ENCODE assay signal across 17 cellular contexts in the genomic region with DNA sequence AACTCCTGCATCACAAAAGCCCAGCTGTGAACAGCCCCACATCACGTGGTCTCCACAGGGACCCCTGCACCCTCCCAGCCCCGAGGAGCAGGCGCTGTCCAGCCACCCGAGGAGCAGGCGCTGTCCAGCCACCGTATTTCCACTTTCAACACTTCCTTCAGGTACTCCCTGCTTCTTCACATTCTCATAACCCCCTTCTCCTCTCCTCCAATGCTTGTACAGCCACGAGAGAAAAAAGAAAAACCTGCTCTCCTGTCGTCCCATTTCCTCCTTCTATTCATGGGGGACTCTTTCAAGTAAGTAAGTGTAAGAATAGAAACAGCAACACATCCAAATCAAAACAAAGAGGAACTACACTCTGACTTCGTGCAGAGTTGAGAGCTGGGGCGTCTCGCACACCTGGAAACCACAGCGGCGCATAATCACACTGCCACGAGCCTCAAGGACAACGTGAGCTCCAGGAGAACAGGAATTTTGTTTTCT. TPM values are rescaled to one million over a fixed set of nuclear protein-coding genes. Genes with fewer than 3 reads are reported as not detected.
DNase-seq lines count a peak whose midpoint lies in the region; ATAC-seq, FAIRE-seq and TF ChIP-seq lines count a peak whose summit lies in the region.
"Had no signal": no experiment of that assay in that cellular context is flagged by ENCODE, and none has a peak within 500 bp of the region (broad histone marks: within the 10 kb centered on the region; RNA-seq: fewer than 3 reads in every experiment).

No MANE protein-coding gene starts in this region.

- CTCF ChIA-PET in GM12878 (lab: Yijun Ruan, JAX): interaction anchor here (2.2 kb wide), 1 partner anchor 8 kb away, joined by 8 read pairs; no protein-coding TSS in a partner anchor

- no peak overlapping the region for H3K9ac ChIP-seq in GM12878 (ENCODE audit: control insufficient read depth, insufficient read depth, low read length)

- peak overlapping the region; percentile 57 for H3K4me3 ChIP-seq in GM12878
- H3K4me3 ChIP-seq: ovary had no signal

- 1% methylated on average over 15 of the region's 15 CpGs for WGBS in GM12878 (ENCODE audit: insufficient coverage, insufficient replicate concordance, low lambda C conversion rate, missing lambda C conversion rate)

- peaks cover 6% of the 10 kb centered on the region for H3K9me3 Mint-ChIP-seq in progenitor cell of endocrine pancreas (ENCODE audit: low read depth)
- H3K9me3 Mint-ChIP-seq in activated T-helper 1 cell treated with anti-CD3 and anti-CD28 coated beads, Interleukin-12 subunit alpha, Interleukin-12 subunit beta, Interleukin-2, Interleukin-4 antibody, amounts not matched to agents 30 ng/mL and 10 ng/mL and 1 ng/mL, durations not matched to agents 14 hours and 24 hours and 36 hours: no peaks in the 10 kb centered on the region
- H3K9me3 Mint-ChIP-seq: activated CD4-positive, alpha-beta T cell treated with anti-CD3 and anti-CD28 coated beads, Interleukin-2, amount 10 ng/mL, durations not matched to agents 24 days and 14 days; H9 had no signal

- no peak overlapping the region; the same call in 1 of the 2 replicates for H3K27ac ChIP-seq in GM12878 (ENCODE audit: control insufficient read depth, insufficient read depth)
- H3K27ac ChIP-seq: ovary had no signal

- no peak for TF ChIP-seq EP300 in GM12878 (IDR thresholded peaks at IDR 0.05; ENCODE audit: borderline replicate concordance in 1 of 2, control insufficient read depth in 1 of 2, low read depth in 2 of 2, low read length in 2 of 2)

- peaks cover 12% of the 10 kb centered on the region; the same call in 2 of the 3 replicates for H3K9me3 ChIP-seq in GM12878 (replicated peaks; ENCODE audit: control insufficient read depth, insufficient read depth, low read length)

- no peak overlapping the region for H3K4me3 Mint-ChIP-seq in progenitor cell of endocrine pancreas (ENCODE audit: low read depth)
- H3K4me3 Mint-ChIP-seq in activated T-helper 1 cell treated with anti-CD3 and anti-CD28 coated beads, Interleukin-12 subunit alpha, Interleukin-12 subunit beta, Interleukin-2, Interleukin-4 antibody, amounts not matched to agents 30 ng/mL and 10 ng/mL and 1 ng/mL, durations not matched to agents 14 hours and 24 hours and 36 hours: no peak overlapping the region
- H3K4me3 Mint-ChIP-seq: activated CD4-positive, alpha-beta T cell treated with anti-CD3 and anti-CD28 coated beads, Interleukin-2, amount 10 ng/mL, durations not matched to agents 24 days and 14 days; H9 had no signal

- BruUV-seq in GM12878 (replicated peaks; lab: Mats Ljungman, UMichigan): no TSS peak

- no peak for TF ChIP-seq POLR2A in GM12878 (IDR thresholded peaks at IDR 0.05; ENCODE audit: low read depth, low read length)

- DNase-seq in NOMO-1 treated with DMSO at 0.1 percent for 48 hours (lab: John Stamatoyannopoulos, UW; ENCODE audit: unreplicated experiment) (peak; percentile 7), NOMO-1 treated with dmso at 0.1 percent for 144 hours (lab: John Stamatoyannopoulos, UW; ENCODE audit: unreplicated experiment) (no peak), GM12878 (ENCODE audit: low read depth, low spot score) (peak; percentile 25), progenitor cell of endocrine pancreas (ENCODE audit: low spot score, unreplicated experiment) (no peak), AG20443 (ENCODE audit: low spot score) (no peak), NCI-H1105 (lab: John Stamatoyannopoulos, UW) (no peak)
- no peak for DNase-seq in activated T-helper 1 cell treated with anti-CD3 and anti-CD28 coated beads, Interleukin-12 subunit alpha, Interleukin-12 subunit beta, Interleukin-2, Interleukin-4 antibody, amounts not matched to agents 30 ng/mL and 10 ng/mL and 1 ng/mL, durations not matched to agents 14 hours and 24 hours and 36 hours (ENCODE audit: low spot score)
- DNase-seq: activated CD4-positive, alpha-beta T cell treated with anti-CD3 and anti-CD28 coated beads, Interleukin-2, amount 10 ng/mL, durations not matched to agents 24 days and 14 days; activated naive CD4-positive, alpha-beta T cell; H9; NCI-H774; ovary; SW 1271 had no signal

- peak overlapping the region; percentile 68 for H3K4me2 ChIP-seq in GM12878 (ENCODE audit: control insufficient read depth, insufficient read depth)

- no peaks in the 10 kb centered on the region for H3K27me3 ChIP-seq in GM12878 (replicated peaks in 1 of 2; ENCODE audit: control insufficient read depth in 2 of 2, insufficient read depth in 2 of 2, low read length in 1 of 2)
- H3K27me3 ChIP-seq: dorsolateral prefrontal cortex, ovary had no signal

- peaks cover 20% of the 10 kb centered on the region for H3K36me3 Mint-ChIP-seq in progenitor cell of endocrine pancreas (ENCODE audit: insufficient read depth)
- no peaks in the 10 kb centered on the region for H3K36me3 Mint-ChIP-seq in activated T-helper 1 cell treated with anti-CD3 and anti-CD28 coated beads, Interleukin-12 subunit alpha, Interleukin-12 subunit beta, Interleukin-2, Interleukin-4 antibody, amounts not matched to agents 30 ng/mL and 10 ng/mL and 1 ng/mL, durations not matched to agents 14 hours and 24 hours and 36 hours (ENCODE audit: low read depth)

- TF ChIP-seq RAD21 in GM12878 (IDR thresholded peaks at IDR 0.05; ENCODE audit: insufficient read depth, low read depth, low read length): no peak

- in situ Hi-C loops in GM12878 (cut with MboI): no loop called here

- no peaks in the 10 kb centered on the region for H4K20me1 ChIP-seq in GM12878 (ENCODE audit: control insufficient read depth, insufficient read depth)

- H3K36me3 ChIP-seq in GM12878 (ENCODE audit: control insufficient read depth in 2 of 2, insufficient read depth in 2 of 2, low read length in 1 of 2): peaks cover 3 to 4% of the 10 kb centered on the region in 2 experiments; a peak in 3 of 4 replicates
- H3K36me3 ChIP-seq: ovary had no signal

- no peak for TF ChIP-seq CTCF in GM12878 (IDR thresholded peaks at IDR 0.05 in 2 of 3, conservative IDR thresholded peaks at IDR 0.05 in 1 of 3; ENCODE audit: control insufficient read depth in 2 of 3, extremely low read depth in 1 of 3, insufficient read depth in 1 of 3, low read depth in 3 of 3, low read length in 3 of 3)
- no peak for TF ChIP-seq CTCF in progenitor cell of endocrine pancreas (IDR thresholded peaks at IDR 0.05; ENCODE audit: unreplicated experiment)

- SMC1A ChIA-PET in GM12878 (lab: Charles Lee; ENCODE audit: uncharacterized antibody, unreplicated experiment): interaction anchor here (1.0 to 1.1 kb wide), 2 partner anchors 13 to 29 kb away, joined by 3 read pairs; no protein-coding TSS in a partner anchor

- peaks cover 16% of the 10 kb centered on the region for H3K4me1 Mint-ChIP-seq in progenitor cell of endocrine pancreas (ENCODE audit: low read depth)
- H3K4me1 Mint-ChIP-seq in activated T-helper 1 cell treated with anti-CD3 and anti-CD28 coated beads, Interleukin-12 subunit alpha, Interleukin-12 subunit beta, Interleukin-2, Interleukin-4 antibody, amounts not matched to agents 30 ng/mL and 10 ng/mL and 1 ng/mL, durations not matched to agents 14 hours and 24 hours and 36 hours (ENCODE audit: low read depth): no peaks in the 10 kb centered on the region

- peak overlapping the region; percentile 77 for H3K27ac Mint-ChIP-seq in progenitor cell of endocrine pancreas
- H3K27ac Mint-ChIP-seq in activated T-helper 1 cell treated with anti-CD3 and anti-CD28 coated beads, Interleukin-12 subunit alpha, Interleukin-12 subunit beta, Interleukin-2, Interleukin-4 antibody, amounts not matched to agents 30 ng/mL and 10 ng/mL and 1 ng/mL, durations not matched to agents 14 hours and 24 hours and 36 hours: no peak overlapping the region
- H3K27ac Mint-ChIP-seq: activated CD4-positive, alpha-beta T cell treated with anti-CD3 and anti-CD28 coated beads, Interleukin-2, amount 10 ng/mL, durations not matched to agents 24 days and 14 days had no signal

- peak; percentile 56 for FAIRE-seq in GM12878 (lab: Jason Lieb, UNC)
- FAIRE-seq: frontal cortex had no signal

- RAD21 ChIA-PET in GM12878 (lab: Charles Lee; ENCODE audit: unreplicated experiment): no interaction called here

- peaks cover 26% of the 10 kb centered on the region for H3K4me1 ChIP-seq in GM12878 (ENCODE audit: control insufficient read depth, insufficient read depth, low read length)

- peak; percentile 57 for ATAC-seq in HG02852 (IDR thresholded peaks at IDR 0.05; ENCODE audit: unreplicated experiment)
- peak; percentile 85 for ATAC-seq in GM12878

- POLR2A ChIA-PET in GM12878 (lab: Charles Lee): no interaction called here

- intact Hi-C loops in GM12878 (cut with micrococcal nuclease; ENCODE audit: unreplicated experiment): no loop called here
- intact Hi-C loops in activated T-helper 1 cell treated with anti-CD3 and anti-CD28 coated beads, Interleukin-12 subunit alpha, Interleukin-12 subunit beta, Interleukin-2, Interleukin-4 antibody, amounts not matched to agents 30 ng/mL and 10 ng/mL and 1 ng/mL, durations not matched to agents 14 hours and 24 hours and 36 hours (cut with micrococcal nuclease): no loop called here

- H2AFZ ChIP-seq in GM12878 (ENCODE audit: control insufficient read depth, low read depth, low read length): no peak overlapping the region

- H3K27me3 Mint-ChIP-seq in progenitor cell of endocrine pancreas: no peaks in the 10 kb centered on the region
- peaks cover 6% of the 10 kb centered on the region for H3K27me3 Mint-ChIP-seq in activated T-helper 1 cell treated with anti-CD3 and anti-CD28 coated beads, Interleukin-12 subunit alpha, Interleukin-12 subunit beta, Interleukin-2, Interleukin-4 antibody, amounts not matched to agents 30 ng/mL and 10 ng/mL and 1 ng/mL, durations not matched to agents 14 hours and 24 hours and 36 hours (ENCODE audit: insufficient read depth)

- H3K79me2 ChIP-seq in GM12878 (ENCODE audit: control insufficient read depth, insufficient read depth, low read length): peaks cover 42% of the 10 kb centered on the region

RNA-seq across cellular contexts. Expression of gene CDC42BPB, which starts 11.9 kb away (rescaled TPM):
- total RNA-seq in GM12878 (2013; cell fraction: nucleolus; rRNA removed): 103 and 127 TPM in 2 replicates
- 15.3 and 19.9 TPM in 2 replicates for total RNA-seq in GM12878 (2014; rRNA removed)
- total RNA-seq in GM12878 (2014; rRNA removed; fragmentation: Illumina TruSeq; extraction: Trizol): 10.0 and 10.7 TPM in 2 replicates
- 20.3 and 22.0 TPM in 2 replicates for total RNA-seq in GM12878 (2021)
- polyA plus RNA-seq in GM12878 (2011; ENCODE audit: low read depth): 9.3 TPM
- 17.4 and 22.1 TPM in 2 replicates for polyA plus RNA-seq in GM12878 (2011; rRNA removed)
- 23.8 and 26.2 TPM in 2 replicates for polyA plus RNA-seq in GM12878 (2011; cell fraction: cytosol; rRNA removed)
- polyA plus RNA-seq in GM12878 (2011; cell fraction: nucleus; rRNA removed): 61.2 and 90.5 TPM in 2 replicates
- polyA plus RNA-seq in GM12878 (2012): 12.2 and 14.2 TPM in 2 replicates
- 8.4 and 15.9 TPM in 2 replicates for polyA plus RNA-seq in GM12878 (2014; fragmentation: Illumina TruSeq; extraction: Trizol)
- polyA plus RNA-seq in GM12878 (2014; fragmentation: Nextera tagmentation; extraction: Ambion mirVana): under 1 TPM; 0.42 to 0.46 TPM
- polyA plus RNA-seq in GM12878 (2014; rRNA removed): 18.3 and 23.6 TPM in 2 replicates
- polyA plus RNA-seq in GM12878 (2016; fragmentation: Nextera tagmentation; extraction: Ambion mirVana): 1 to 10 TPM in 1 of 2 experiments, under 1 TPM in 1; 0.82 to 1.7 TPM
- polyA minus RNA-seq in GM12878 (2011; rRNA and poly(A)+ RNA removed): 44.8 and 46.7 TPM in 2 replicates
- 14.2 and 15.8 TPM in 2 replicates for polyA minus RNA-seq in GM12878 (2011; cell fraction: cytosol; rRNA and poly(A)+ RNA removed)
- polyA minus RNA-seq in GM12878 (2011; cell fraction: nucleus; rRNA and poly(A)+ RNA removed): 20.3 and 38.5 TPM in 2 replicates
- 104 and 105 TPM in 2 replicates for total RNA-seq in progenitor cell of endocrine pancreas
- 1.5 and 1.6 TPM in 2 replicates for total RNA-seq in activated T-helper 1 cell treated with anti-CD3 and anti-CD28 coated beads, Interleukin-12 subunit alpha, Interleukin-12 subunit beta, Interleukin-2, Interleukin-4 antibody, amounts not matched to agents 30 ng/mL and 10 ng/mL and 1 ng/mL, durations not matched to agents 14 hours and 24 hours and 36 hours

RNA-seq across cellular contexts. Expression of gene LBHD2, which starts 38.6 kb away (rescaled TPM):
- not detected in 2 replicates for total RNA-seq in GM12878 (2013; cell fraction: nucleolus; rRNA removed)
- total RNA-seq in GM12878 (2014; rRNA removed): not detected in 2 replicates
- total RNA-seq in GM12878 (2014; rRNA removed; fragmentation: Illumina TruSeq; extraction: Trizol): not detected in 2 replicates
- total RNA-seq in GM12878 (2021): not detected in 2 replicates
- not detected for polyA plus RNA-seq in GM12878 (2011; ENCODE audit: low read depth)
- not detected in 2 replicates for polyA plus RNA-seq in GM12878 (2011; rRNA removed)
- polyA plus RNA-seq in GM12878 (2011; cell fraction: cytosol; rRNA removed): not detected in 2 replicates
- polyA plus RNA-seq in GM12878 (2011; cell fraction: nucleus; rRNA removed): not detected in 2 replicates
- polyA plus RNA-seq in GM12878 (2012): not detected in 2 replicates
- not detected in 2 replicates for polyA plus RNA-seq in GM12878 (2014; fragmentation: Illumina TruSeq; extraction: Trizol)
- polyA plus RNA-seq in GM12878 (2014; fragmentation: Nextera tagmentation; extraction: Ambion mirVana): not detected
- polyA plus RNA-seq in GM12878 (2014; rRNA removed): not detected in 2 replicates
- polyA plus RNA-seq in GM12878 (2016; fragmentation: Nextera tagmentation; extraction: Ambion mirVana): not detected
- not detected in 2 replicates for polyA minus RNA-seq in GM12878 (2011; rRNA and poly(A)+ RNA removed)
- polyA minus RNA-seq in GM12878 (2011; cell fraction: cytosol; rRNA and poly(A)+ RNA removed): not detected in 2 replicates
- polyA minus RNA-seq in GM12878 (2011; cell fraction: nucleus; rRNA and poly(A)+ RNA removed): not detected in 2 replicates
- not detected in 2 replicates for total RNA-seq in progenitor cell of endocrine pancreas
- total RNA-seq in activated T-helper 1 cell treated with anti-CD3 and anti-CD28 coated beads, Interleukin-12 subunit alpha, Interleukin-12 subunit beta, Interleukin-2, Interleukin-4 antibody, amounts not matched to agents 30 ng/mL and 10 ng/mL and 1 ng/mL, durations not matched to agents 14 hours and 24 hours and 36 hours: not detected in 2 replicates
- total RNA-seq: A172; activated CD4-positive, alpha-beta T cell treated with anti-CD3 and anti-CD28 coated beads, Interleukin-2, amount 10 ng/mL, durations not matched to agents 24 days and 14 days; frontal cortex; H9 had no signal
- polyA plus RNA-seq: ovary had no signal

RNA-seq across cellular contexts. Expression of gene EXOC3L4, which starts 49.1 kb away (rescaled TPM):
- total RNA-seq in GM12878 (2013; cell fraction: nucleolus; rRNA removed): not detected in 2 replicates
- total RNA-seq in GM12878 (2014; rRNA removed): not detected in 2 replicates
- not detected in 2 replicates for total RNA-seq in GM12878 (2014; rRNA removed; fragmentation: Illumina TruSeq; extraction: Trizol)
- not detected in 2 replicates for total RNA-seq in GM12878 (2021)
- polyA plus RNA-seq in GM12878 (2011; ENCODE audit: low read depth): not detected
- polyA plus RNA-seq in GM12878 (2011; rRNA removed): not detected in 2 replicates
- not detected in 2 replicates for polyA plus RNA-seq in GM12878 (2011; cell fraction: cytosol; rRNA removed)
- 0.15 TPM in 1 of 2 replicates, not detected in the other for polyA plus RNA-seq in GM12878 (2011; cell fraction: nucleus; rRNA removed)
- not detected in 2 replicates for polyA plus RNA-seq in GM12878 (2012)
- polyA plus RNA-seq in GM12878 (2014; fragmentation: Illumina TruSeq; extraction: Trizol): not detected in 2 replicates
- polyA plus RNA-seq in GM12878 (2014; fragmentation: Nextera tagmentation; extraction: Ambion mirVana): not detected
- not detected in 2 replicates for polyA plus RNA-seq in GM12878 (2014; rRNA removed)
- polyA plus RNA-seq in GM12878 (2016; fragmentation: Nextera tagmentation; extraction: Ambion mirVana): not detected
- not detected in 2 replicates for polyA minus RNA-seq in GM12878 (2011; rRNA and poly(A)+ RNA removed)
- polyA minus RNA-seq in GM12878 (2011; cell fraction: cytosol; rRNA and poly(A)+ RNA removed): not detected in 2 replicates
- not detected in 2 replicates for polyA minus RNA-seq in GM12878 (2011; cell fraction: nucleus; rRNA and poly(A)+ RNA removed)
- total RNA-seq in progenitor cell of endocrine pancreas: 28.4 and 30.8 TPM in 2 replicates
- total RNA-seq in activated T-helper 1 cell treated with anti-CD3 and anti-CD28 coated beads, Interleukin-12 subunit alpha, Interleukin-12 subunit beta, Interleukin-2, Interleukin-4 antibody, amounts not matched to agents 30 ng/mL and 10 ng/mL and 1 ng/mL, durations not matched to agents 14 hours and 24 hours and 36 hours: not detected in 2 replicates
- total RNA-seq: activated CD4-positive, alpha-beta T cell treated with anti-CD3 and anti-CD28 coated beads, Interleukin-2, amount 10 ng/mL, durations not matched to agents 24 days and 14 days had no signal

Comparison
In these comparisons a context has a peak if more than half of its experiments do, and no peak if none do; other contexts are left out.
1. DNase-seq: peak in NOMO-1 treated with DMSO at 0.1 percent for 48 hours (single experiment) and GM12878 (single experiment); none in NOMO-1 treated with dmso at 0.1 percent for 144 hours (single experiment), progenitor cell of endocrine pancreas (single experiment), AG20443 (single experiment), NCI-H1105 (single experiment) and activated T-helper 1 cell treated with anti-CD3 and anti-CD28 coated beads, Interleukin-12 subunit alpha, Interleukin-12 subunit beta, Interleukin-2, Interleukin-4 antibody, amounts not matched to agents 30 ng/mL and 10 ng/mL and 1 ng/mL, durations not matched to agents 14 hours and 24 hours and 36 hours (single experiment).
2. RNA of gene EXOC3L4, which starts 49.1 kb away (total RNA-seq): 28.4 to 30.8 TPM in progenitor cell of endocrine pancreas; not detected in GM12878 and not detected in activated T-helper 1 cell treated with anti-CD3 and anti-CD28 coated beads, Interleukin-12 subunit alpha, Interleukin-12 subunit beta, Interleukin-2, Interleukin-4 antibody, amounts not matched to agents 30 ng/mL and 10 ng/mL and 1 ng/mL, durations not matched to agents 14 hours and 24 hours and 36 hours; every median in the first group is over 10 times any median in the second.